In the genomic region with DNA sequence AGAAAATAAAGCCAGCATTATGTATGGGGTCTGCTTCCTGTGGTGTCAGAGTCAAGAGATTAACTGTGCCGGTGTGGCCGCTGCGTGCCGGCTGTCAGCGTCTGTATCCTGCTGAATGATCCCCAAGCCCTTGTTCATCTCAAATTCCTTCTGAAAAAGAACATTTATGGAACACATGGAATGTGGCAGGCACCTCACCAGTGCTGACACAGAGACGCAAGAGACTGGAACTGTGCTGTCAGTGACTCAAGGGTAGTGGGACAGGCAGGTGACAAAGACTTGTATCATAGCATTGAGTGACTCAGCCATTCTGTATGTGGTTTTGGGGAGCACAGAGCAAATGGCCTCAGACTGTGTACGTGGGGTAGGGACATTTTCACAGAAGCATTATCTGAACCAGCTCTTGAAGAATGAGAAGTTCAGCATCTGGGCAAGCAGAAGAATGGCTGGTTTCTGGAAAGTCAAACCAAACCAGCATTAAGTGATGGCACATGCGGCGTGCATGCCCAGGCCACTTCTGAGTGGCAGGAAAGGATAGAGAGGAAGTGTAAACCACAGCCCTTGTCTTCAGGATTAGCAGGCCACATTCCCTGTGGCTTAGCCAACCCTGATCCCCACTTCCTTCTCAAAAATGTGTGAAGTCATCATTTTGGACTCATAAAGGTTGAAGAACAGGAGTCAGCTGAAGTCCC, we compare ENCODE assay signal across 9 cellular contexts. TPM values are rescaled to one million over a fixed set of nuclear protein-coding genes. Genes with fewer than 3 reads are reported as not detected.
DNase-seq lines count a peak whose midpoint lies in the region; ATAC-seq and TF ChIP-seq lines count a peak whose summit lies in the region.
"Had no signal": no experiment of that assay in that cellular context is flagged by ENCODE, and none has a peak within 500 bp of the region (broad histone marks: within the 10 kb centered on the region; RNA-seq: fewer than 3 reads in every experiment).

No MANE protein-coding gene starts in this region.

- in situ Hi-C loops in Caki2 (cut with HindIII; ENCODE audit: low pct_unique_long_range_greater_than_20kb, low sequenced_read_pairs): no loop called here

- H3K27ac Mint-ChIP-seq in activated CD4-positive, alpha-beta memory T cell treated with anti-CD3 and anti-CD28 coated beads for 36 hours: peak overlapping the region; percentile 40
- no peak overlapping the region for H3K27ac Mint-ChIP-seq in neural progenitor cell

- no peaks in the 10 kb centered on the region for H3K27me3 ChIP-seq in neural progenitor cell

- peaks cover 8% of the 10 kb centered on the region for H3K4me1 Mint-ChIP-seq in activated CD4-positive, alpha-beta memory T cell treated with anti-CD3 and anti-CD28 coated beads for 36 hours (ENCODE audit: low read depth)
- H3K4me1 Mint-ChIP-seq in neural progenitor cell: peaks cover 23% of the 10 kb centered on the region

- CTCF ChIA-PET in activated CD4-positive, alpha-beta memory T cell treated with anti-CD3 and anti-CD28 coated beads for 36 hours (lab: Charles Lee): interaction anchor here (0.7 kb wide), 1 partner anchor 170 kb away, joined by 3 read pairs; no protein-coding TSS in a partner anchor

- peaks cover 27% of the 10 kb centered on the region for H3K27me3 Mint-ChIP-seq in activated CD4-positive, alpha-beta memory T cell treated with anti-CD3 and anti-CD28 coated beads for 36 hours
- peaks cover 29% of the 10 kb centered on the region for H3K27me3 Mint-ChIP-seq in neural progenitor cell (ENCODE audit: insufficient read depth, low read depth)

- no peak overlapping the region for H3K4me3 Mint-ChIP-seq in activated CD4-positive, alpha-beta memory T cell treated with anti-CD3 and anti-CD28 coated beads for 36 hours
- H3K4me3 Mint-ChIP-seq in neural progenitor cell: peak overlapping the region; percentile 33

- peak; percentile 8 for DNase-seq in Caki2 (ENCODE audit: low read depth)
- DNase-seq in activated CD4-positive, alpha-beta memory T cell treated with anti-CD3 and anti-CD28 coated beads for 36 hours: peak; percentile 53
- peak; percentile 72 for DNase-seq in neural progenitor cell (ENCODE audit: low spot score)
- DNase-seq in NCI-H2227 treated with DMSO at 0.1 percent for 48 hours (lab: John Stamatoyannopoulos, UW): no peak
- no peak for DNase-seq in sciatic nerve (ENCODE audit: low spot score)
- DNase-seq in NCI-H774 (lab: John Stamatoyannopoulos, UW): no peak
- DNase-seq: SHP77 treated with DMSO at 0.1 percent for 48 hours had no signal

- POLR2A ChIA-PET in activated CD4-positive, alpha-beta memory T cell treated with anti-CD3 and anti-CD28 coated beads for 36 hours (lab: Charles Lee): no interaction called here

- H3K36me3 Mint-ChIP-seq in activated CD4-positive, alpha-beta memory T cell treated with anti-CD3 and anti-CD28 coated beads for 36 hours: no peaks in the 10 kb centered on the region
- H3K36me3 Mint-ChIP-seq in neural progenitor cell: no peaks in the 10 kb centered on the region

- no peak overlapping the region for H3K9ac ChIP-seq in neural progenitor cell

- TF ChIP-seq CTCF in neural progenitor cell (IDR thresholded peaks at IDR 0.05): no peak

- H3F3A ChIP-seq in neural progenitor cell (ENCODE audit: low read depth): no peaks in the 10 kb centered on the region

- H3K36me3 ChIP-seq in neural progenitor cell: no peaks in the 10 kb centered on the region

- no peak overlapping the region for H2AFZ ChIP-seq in neural progenitor cell (replicated peaks)

- H3K9me3 ChIP-seq in neural progenitor cell (ENCODE audit: low read depth): no peaks in the 10 kb centered on the region

- H4K20me1 ChIP-seq in neural progenitor cell (ENCODE audit: low read depth): no peaks in the 10 kb centered on the region

- H3K27ac ChIP-seq in neural progenitor cell: no peak overlapping the region

- H3K4me3 ChIP-seq in neural progenitor cell: no peak overlapping the region

- H3K9me3 Mint-ChIP-seq in activated CD4-positive, alpha-beta memory T cell treated with anti-CD3 and anti-CD28 coated beads for 36 hours: no peaks in the 10 kb centered on the region
- no peaks in the 10 kb centered on the region for H3K9me3 Mint-ChIP-seq in neural progenitor cell

- H3K4me1 ChIP-seq in neural progenitor cell: peaks cover 11% of the 10 kb centered on the region

- peak overlapping the region; percentile 39 for H3K4me2 ChIP-seq in neural progenitor cell

- intact Hi-C loops in activated CD4-positive, alpha-beta memory T cell treated with anti-CD3 and anti-CD28 coated beads for 36 hours (cut with micrococcal nuclease): loop anchor here (5.0 kb wide), 1 partner anchor 63 kb away; no protein-coding TSS in a partner anchor
- intact Hi-C loops in sciatic nerve (cut with DNase I): no loop called here

- ATAC-seq in HG03342 (IDR thresholded peaks at IDR 0.05; ENCODE audit: unreplicated experiment): peak; percentile 36
- ATAC-seq in HG02588 (IDR thresholded peaks at IDR 0.05; ENCODE audit: unreplicated experiment): no peak
- ATAC-seq in sciatic nerve: no peak

- H3K79me2 ChIP-seq in neural progenitor cell (ENCODE audit: low read depth): no peaks in the 10 kb centered on the region

RNA-seq across cellular contexts. Expression of a gene that starts 54.0 kb away (rescaled TPM):
- 18.1 and 21.2 TPM in 2 replicates for total RNA-seq in Caki2 (2014; rRNA removed; shearing (Covaris generic); ENCODE audit: low replicate concordance)
- total RNA-seq in activated CD4-positive, alpha-beta memory T cell treated with anti-CD3 and anti-CD28 coated beads for 36 hours: 1 to 10 TPM; 2.3 to 2.5 TPM
- total RNA-seq in neural progenitor cell (ENCODE audit: low replicate concordance): 4.2 and 7.2 TPM in 2 replicates
- total RNA-seq in sciatic nerve: 24.7 TPM

Comparison
In these comparisons a context has a peak if more than half of its experiments do, and no peak if none do; other contexts are left out.
1. DNase-seq: peak in Caki2 (single experiment), activated CD4-positive, alpha-beta memory T cell treated with anti-CD3 and anti-CD28 coated beads for 36 hours (single experiment) and neural progenitor cell (single experiment); none in NCI-H2227 treated with DMSO at 0.1 percent for 48 hours (single experiment), sciatic nerve (single experiment) and NCI-H774 (single experiment).